15 cellular contexts compared by ENCODE assay signal in genomic region chr9:92727716-92728700, GRCh38. TPM values are rescaled to one million over a fixed set of nuclear protein-coding genes. Genes with fewer than 3 reads are reported as not detected.
DNase-seq lines count a peak whose midpoint lies in the region; ATAC-seq and TF ChIP-seq lines count a peak whose summit lies in the region.
"Had no signal": no experiment of that assay in that cellular context is flagged by ENCODE, and none has a peak within 500 bp of the region (broad histone marks: within the 10 kb centered on the region; RNA-seq: fewer than 3 reads in every experiment).

No MANE protein-coding gene starts in this region.

- no peak for ATAC-seq in CD8-positive, alpha-beta T cell
- ATAC-seq in naive thymus-derived CD4-positive, alpha-beta T cell: no peak
- ATAC-seq in GM18909 (IDR thresholded peaks at IDR 0.05; ENCODE audit: poor library complexity, unreplicated experiment) (no peak), GM21367 (IDR thresholded peaks at IDR 0.05; ENCODE audit: unreplicated experiment) (no peak)

- H3K27me3 ChIP-seq in BLaER1: no peaks in the 10 kb centered on the region
- no peaks in the 10 kb centered on the region for H3K27me3 ChIP-seq in CD8-positive, alpha-beta T cell (ENCODE audit: insufficient read depth, low read length)
- H3K27me3 ChIP-seq in naive thymus-derived CD4-positive, alpha-beta T cell (ENCODE audit: control insufficient read depth in 2 of 2, insufficient read depth in 2 of 2, low read length in 2 of 2): no peaks in the 10 kb centered on the region
- H3K27me3 ChIP-seq: brain microvascular endothelial cell had no signal

- no peaks in the 10 kb centered on the region for H3K9me3 Mint-ChIP-seq in CD8-positive, alpha-beta T cell
- no peaks in the 10 kb centered on the region for H3K9me3 Mint-ChIP-seq in activated T-helper 1 cell treated with anti-CD3 and anti-CD28 coated beads, Interleukin-12 subunit alpha, Interleukin-12 subunit beta, Interleukin-2, Interleukin-4 antibody, amounts not matched to agents 30 ng/mL and 10 ng/mL and 1 ng/mL, durations not matched to agents 14 hours and 24 hours and 36 hours
- peaks cover 0 to 1% (median 0%) of the 10 kb centered on the region in 11 donors for H3K9me3 Mint-ChIP-seq in naive thymus-derived CD4-positive, alpha-beta T cell
- H3K9me3 Mint-ChIP-seq: activated naive CD4-positive, alpha-beta T cell treated with anti-CD3 and anti-CD28 coated beads, Interleukin-2, amount 10 ng/mL, durations not matched to agents 7 days and 5 days had no signal

- peaks cover 63% of the 10 kb centered on the region for H3K36me3 ChIP-seq in BLaER1
- no peaks in the 10 kb centered on the region for H3K36me3 ChIP-seq in CD8-positive, alpha-beta T cell (ENCODE audit: insufficient read depth, low read length)
- peaks cover 0 to 72% (median 7%) of the 10 kb centered on the region in 3 experiments for H3K36me3 ChIP-seq in naive thymus-derived CD4-positive, alpha-beta T cell (ENCODE audit: control insufficient read depth in 2 of 3, insufficient read depth in 3 of 3, low read length in 3 of 3)

- 0 out of 2 replicates have a peak overlapping the region, but pooled peaks have one; percentile 24 for H3K9ac ChIP-seq in BLaER1
- H3K9ac ChIP-seq: GM23248 had no signal

- intact Hi-C loops in CD8-positive, alpha-beta T cell (cut with DNase I, micrococcal nuclease): loop anchor here in 1 of 2 experiments (5.0 kb wide), 1 partner anchor 44 kb away; no protein-coding TSS in a partner anchor
- intact Hi-C loops in activated T-helper 1 cell treated with anti-CD3 and anti-CD28 coated beads, Interleukin-12 subunit alpha, Interleukin-12 subunit beta, Interleukin-2, Interleukin-4 antibody, amounts not matched to agents 30 ng/mL and 10 ng/mL and 1 ng/mL, durations not matched to agents 14 hours and 24 hours and 36 hours (cut with micrococcal nuclease): no loop called here
- intact Hi-C loops in naive thymus-derived CD4-positive, alpha-beta T cell (cut with micrococcal nuclease): no loop called here

- no peaks in the 10 kb centered on the region for H3K9me3 ChIP-seq in BLaER1
- H3K9me3 ChIP-seq in CD8-positive, alpha-beta T cell (ENCODE audit: low read length): no peaks in the 10 kb centered on the region
- H3K9me3 ChIP-seq in naive thymus-derived CD4-positive, alpha-beta T cell (ENCODE audit: control insufficient read depth in 2 of 3, low read length in 3 of 3): no peaks in the 10 kb centered on the region

- POLR2A ChIA-PET in CD8-positive, alpha-beta T cell (lab: Charles Lee): no interaction called here
- POLR2A ChIA-PET in naive thymus-derived CD4-positive, alpha-beta T cell (lab: Charles Lee): no interaction called here

- DNase-seq in CD8-positive, alpha-beta T cell: peak in 1 of 7 experiments; percentile 41
- no peak for DNase-seq in activated T-helper 1 cell treated with anti-CD3 and anti-CD28 coated beads, Interleukin-12 subunit alpha, Interleukin-12 subunit beta, Interleukin-2, Interleukin-4 antibody, amounts not matched to agents 30 ng/mL and 10 ng/mL and 1 ng/mL, durations not matched to agents 14 hours and 24 hours and 36 hours (ENCODE audit: low spot score)
- no peak for DNase-seq in naive thymus-derived CD4-positive, alpha-beta T cell
- no peak for DNase-seq in SW 1271 (lab: John Stamatoyannopoulos, UW)
- no peak for DNase-seq in H4 (ENCODE audit: low spot score)
- DNase-seq: activated naive CD4-positive, alpha-beta T cell treated with anti-CD3 and anti-CD28 coated beads, Interleukin-2, amount 10 ng/mL, durations not matched to agents 7 days and 5 days; brain microvascular endothelial cell; DMS153; GM23248; NCI-H1417; NCI-H226; stimulated activated CD4-positive, alpha-beta T cell treated with anti-CD3 and anti-CD28 coated beads, Interleukin-12 subunit alpha, Interleukin-12 subunit beta, amount 100 ng/mL, for 4 hours had no signal

- H3K27ac ChIP-seq in BLaER1: no peak overlapping the region
- H3K27ac ChIP-seq in CD8-positive, alpha-beta T cell (ENCODE audit: low read depth, low read length): no peak overlapping the region
- no peak overlapping the region for H3K27ac ChIP-seq in naive thymus-derived CD4-positive, alpha-beta T cell (ENCODE audit: low read depth, low read length)
- H3K27ac ChIP-seq: brain microvascular endothelial cell, GM23248 had no signal

- H4K20me1 ChIP-seq in BLaER1: peaks cover 100% of the 10 kb centered on the region

- TF ChIP-seq CTCF in CD8-positive, alpha-beta T cell (IDR thresholded peaks at IDR 0.05): no peak

- H3K27me3 Mint-ChIP-seq in CD8-positive, alpha-beta T cell (ENCODE audit: low read depth): no peaks in the 10 kb centered on the region
- H3K27me3 Mint-ChIP-seq in activated T-helper 1 cell treated with anti-CD3 and anti-CD28 coated beads, Interleukin-12 subunit alpha, Interleukin-12 subunit beta, Interleukin-2, Interleukin-4 antibody, amounts not matched to agents 30 ng/mL and 10 ng/mL and 1 ng/mL, durations not matched to agents 14 hours and 24 hours and 36 hours (ENCODE audit: insufficient read depth): no peaks in the 10 kb centered on the region
- H3K27me3 Mint-ChIP-seq in naive thymus-derived CD4-positive, alpha-beta T cell: no peaks in the 10 kb centered on the region
- H3K27me3 Mint-ChIP-seq: activated naive CD4-positive, alpha-beta T cell treated with anti-CD3 and anti-CD28 coated beads, Interleukin-2, amount 10 ng/mL, durations not matched to agents 7 days and 5 days had no signal

- peak overlapping the region; percentile 60 for H3K27ac Mint-ChIP-seq in CD8-positive, alpha-beta T cell
- H3K27ac Mint-ChIP-seq in activated T-helper 1 cell treated with anti-CD3 and anti-CD28 coated beads, Interleukin-12 subunit alpha, Interleukin-12 subunit beta, Interleukin-2, Interleukin-4 antibody, amounts not matched to agents 30 ng/mL and 10 ng/mL and 1 ng/mL, durations not matched to agents 14 hours and 24 hours and 36 hours: no peak overlapping the region
- peak overlapping the region in 6 of 9 donors; percentile 36 to 85 (median 53) for H3K27ac Mint-ChIP-seq in naive thymus-derived CD4-positive, alpha-beta T cell
- H3K27ac Mint-ChIP-seq: activated naive CD4-positive, alpha-beta T cell treated with anti-CD3 and anti-CD28 coated beads, Interleukin-2, amount 10 ng/mL, durations not matched to agents 7 days and 5 days had no signal

- H3K4me1 Mint-ChIP-seq in CD8-positive, alpha-beta T cell (ENCODE audit: low read depth): peaks cover 30% of the 10 kb centered on the region
- peaks cover 20% of the 10 kb centered on the region for H3K4me1 Mint-ChIP-seq in activated T-helper 1 cell treated with anti-CD3 and anti-CD28 coated beads, Interleukin-12 subunit alpha, Interleukin-12 subunit beta, Interleukin-2, Interleukin-4 antibody, amounts not matched to agents 30 ng/mL and 10 ng/mL and 1 ng/mL, durations not matched to agents 14 hours and 24 hours and 36 hours (ENCODE audit: low read depth)
- peaks cover 14 to 32% (median 22%) of the 10 kb centered on the region in 7 donors for H3K4me1 Mint-ChIP-seq in naive thymus-derived CD4-positive, alpha-beta T cell

- H3K4me3 ChIP-seq in BLaER1: no peak overlapping the region
- H3K4me3 ChIP-seq in CD8-positive, alpha-beta T cell (ENCODE audit: low read depth, low read length): no peak overlapping the region
- no peak overlapping the region for H3K4me3 ChIP-seq in naive thymus-derived CD4-positive, alpha-beta T cell (ENCODE audit: low read length)
- H3K4me3 ChIP-seq: GM23248 had no signal

- CTCF ChIA-PET in CD8-positive, alpha-beta T cell (lab: Charles Lee): interaction anchor here (0.7 to 1.8 kb wide), 3 partner anchors 11 to 63 kb away, joined by 3 to 5 read pairs (median 3); no protein-coding TSS in a partner anchor
- CTCF ChIA-PET in naive thymus-derived CD4-positive, alpha-beta T cell (lab: Charles Lee): no interaction called here

- H3K4me1 ChIP-seq in BLaER1: peaks cover 66% of the 10 kb centered on the region
- no peaks in the 10 kb centered on the region for H3K4me1 ChIP-seq in CD8-positive, alpha-beta T cell (ENCODE audit: insufficient read depth, low read length)
- H3K4me1 ChIP-seq in naive thymus-derived CD4-positive, alpha-beta T cell (ENCODE audit: control insufficient read depth in 2 of 2, insufficient read depth in 2 of 2, low read length in 2 of 2): no peaks in the 10 kb centered on the region

- H3K4me3 Mint-ChIP-seq in CD8-positive, alpha-beta T cell: no peak overlapping the region
- H3K4me3 Mint-ChIP-seq in activated T-helper 1 cell treated with anti-CD3 and anti-CD28 coated beads, Interleukin-12 subunit alpha, Interleukin-12 subunit beta, Interleukin-2, Interleukin-4 antibody, amounts not matched to agents 30 ng/mL and 10 ng/mL and 1 ng/mL, durations not matched to agents 14 hours and 24 hours and 36 hours: peak overlapping the region; percentile 21
- H3K4me3 Mint-ChIP-seq in naive thymus-derived CD4-positive, alpha-beta T cell: no peak overlapping the region
- H3K4me3 Mint-ChIP-seq: activated naive CD4-positive, alpha-beta T cell treated with anti-CD3 and anti-CD28 coated beads, Interleukin-2, amount 10 ng/mL, durations not matched to agents 7 days and 5 days had no signal

- peak overlapping the region; percentile 51 for H3K4me2 ChIP-seq in BLaER1

- peaks cover 50% of the 10 kb centered on the region for H3K36me3 Mint-ChIP-seq in CD8-positive, alpha-beta T cell
- H3K36me3 Mint-ChIP-seq in activated T-helper 1 cell treated with anti-CD3 and anti-CD28 coated beads, Interleukin-12 subunit alpha, Interleukin-12 subunit beta, Interleukin-2, Interleukin-4 antibody, amounts not matched to agents 30 ng/mL and 10 ng/mL and 1 ng/mL, durations not matched to agents 14 hours and 24 hours and 36 hours (ENCODE audit: low read depth): peaks cover 2% of the 10 kb centered on the region
- peaks cover 0 to 6% (median 4%) of the 10 kb centered on the region in 5 donors for H3K36me3 Mint-ChIP-seq in naive thymus-derived CD4-positive, alpha-beta T cell

RNA-seq across cellular contexts. Expression of gene BICD2, which starts 36.6 kb away (rescaled TPM):
- 10 to 100 TPM; 15.1 to 15.6 TPM for total RNA-seq in CD8-positive, alpha-beta T cell
- 28.9 and 29.4 TPM in 2 replicates for total RNA-seq in activated T-helper 1 cell treated with anti-CD3 and anti-CD28 coated beads, Interleukin-12 subunit alpha, Interleukin-12 subunit beta, Interleukin-2, Interleukin-4 antibody, amounts not matched to agents 30 ng/mL and 10 ng/mL and 1 ng/mL, durations not matched to agents 14 hours and 24 hours and 36 hours
- total RNA-seq in naive thymus-derived CD4-positive, alpha-beta T cell: 10 to 100 TPM; 20.2 to 28.8 (median 28.0) TPM
- polyA plus RNA-seq in naive thymus-derived CD4-positive, alpha-beta T cell: 10 to 100 TPM in 1 of 2 donors, 1 to 10 TPM in 1; 7.4 to 20.8 TPM
- total RNA-seq in H4 (2014; rRNA removed; shearing (Covaris generic)): 18.3 and 24.3 TPM in 2 replicates

RNA-seq across cellular contexts. Expression of gene IPPK, which starts 58.1 kb away (rescaled TPM):
- 10 to 100 TPM; 12.2 to 12.8 TPM for total RNA-seq in CD8-positive, alpha-beta T cell
- 14.8 and 14.9 TPM in 2 replicates for total RNA-seq in activated T-helper 1 cell treated with anti-CD3 and anti-CD28 coated beads, Interleukin-12 subunit alpha, Interleukin-12 subunit beta, Interleukin-2, Interleukin-4 antibody, amounts not matched to agents 30 ng/mL and 10 ng/mL and 1 ng/mL, durations not matched to agents 14 hours and 24 hours and 36 hours
- 10 to 100 TPM in 1 of 5 experiments, 1 to 10 TPM in 4; 5.9 to 12.8 (median 7.4) TPM for total RNA-seq in naive thymus-derived CD4-positive, alpha-beta T cell
- polyA plus RNA-seq in naive thymus-derived CD4-positive, alpha-beta T cell: 1 to 10 TPM; 2.8 to 9.8 TPM
- total RNA-seq in H4 (2014; rRNA removed; shearing (Covaris generic)): 6.1 and 12.8 TPM in 2 replicates
